ENCODE assay signal across 32 cellular contexts in genomic region chr7:20131776-20132175, GRCh38.
"Had no signal": no experiment of that assay in that cellular context is flagged by ENCODE, and none has a peak within 500 bp of the region (broad histone marks: within the 10 kb centered on the region; RNA-seq: fewer than 3 reads in every experiment).

No MANE protein-coding gene starts in this region.

- H3K4me1 ChIP-seq: Peyer's patch, SJSA1 had no signal

- H3K9me3 ChIP-seq: Peyer's patch, SJSA1, SK-N-SH had no signal

- H3K27me3 ChIP-seq: brain microvascular endothelial cell, Peyer's patch, SJSA1 had no signal

- H3K9me3 Mint-ChIP-seq: activated CD4-positive, alpha-beta T cell treated with anti-CD3 and anti-CD28 coated beads, Interleukin-2, amount 10 ng/mL, durations not matched to agents 24 days and 14 days; activated naive CD4-positive, alpha-beta T cell treated with anti-CD3 and anti-CD28 coated beads for 36 hours; activated naive CD4-positive, alpha-beta T cell treated with anti-CD3 and anti-CD28 coated beads, Interleukin-2, amount 50 U/mL, for 72 hours; activated T-cell treated with anti-CD3 and anti-CD28 coated beads, Interleukin-2, amount 50 U/mL, for 4 hours; activated T-helper 1 cell treated with anti-CD3 and anti-CD28 coated beads, Interleukin-12 subunit alpha, Interleukin-12 subunit beta, Interleukin-2, Interleukin-4 antibody, amounts not matched to agents 30 ng/mL and 10 ng/mL and 1 ng/mL, durations not matched to agents 14 hours and 24 hours and 36 hours; T-helper 1 cell treated with Interleukin-12 subunit alpha and Interleukin-12 subunit beta and Interleukin-4 antibody, amounts not matched to agents 30 μg/mL and 1 μg/mL, for 36 hours; T-helper 2 cell treated with Interferon-gamma antibody and Interleukin-4, amounts not matched to agents 5 μg/mL and 100 μg/mL, for 36 hours had no signal

- H3K27ac Mint-ChIP-seq: activated CD4-positive, alpha-beta T cell treated with anti-CD3 and anti-CD28 coated beads, Interleukin-2, amount 10 ng/mL, durations not matched to agents 24 days and 14 days; activated CD8-positive, alpha-beta T cell treated with anti-CD3 and anti-CD28 coated beads, Interleukin-2, amount 10 ng/mL, durations not matched to agents 7 days and 5 days; activated naive CD4-positive, alpha-beta T cell treated with anti-CD3 and anti-CD28 coated beads for 36 hours; activated naive CD4-positive, alpha-beta T cell treated with anti-CD3 and anti-CD28 coated beads, Interleukin-2, amount 50 U/mL, for 72 hours; activated T-helper 1 cell treated with anti-CD3 and anti-CD28 coated beads, Interleukin-12 subunit alpha, Interleukin-12 subunit beta, Interleukin-2, Interleukin-4 antibody, amounts not matched to agents 30 ng/mL and 10 ng/mL and 1 ng/mL, durations not matched to agents 14 hours and 24 hours and 36 hours; T-helper 1 cell treated with Interleukin-12 subunit alpha and Interleukin-12 subunit beta and Interleukin-4 antibody, amounts not matched to agents 30 μg/mL and 1 μg/mL, for 36 hours; T-helper 2 cell treated with Interferon-gamma antibody and Interleukin-4, amounts not matched to agents 5 μg/mL and 100 μg/mL, for 36 hours had no signal

- H3K9ac ChIP-seq: SK-N-SH had no signal

- H3K36me3 Mint-ChIP-seq: activated naive CD4-positive, alpha-beta T cell treated with anti-CD3 and anti-CD28 coated beads, Interleukin-2, amount 50 U/mL, for 72 hours had no signal

- DNase-seq: activated CD4-positive, alpha-beta T cell treated with anti-CD3 and anti-CD28 coated beads, Interleukin-2, amount 10 ng/mL, durations not matched to agents 24 days and 14 days; activated CD4-positive, alpha-beta T cell treated with anti-CD3 and anti-CD28 coated beads, Interleukin-2, amount 50 U/mL, for 4 hours; activated CD8-positive, alpha-beta T cell treated with anti-CD3 and anti-CD28 coated beads, Interleukin-2, amount 10 ng/mL, durations not matched to agents 7 days and 5 days; activated gamma-delta T cell treated with Interleukin-2 at 50 U/mL for 16 hours; activated naive CD4-positive, alpha-beta T cell treated with anti-CD3 and anti-CD28 coated beads for 36 hours; activated T-cell treated with anti-CD3 and anti-CD28 coated beads, Interleukin-2, amount 50 U/mL, for 4 hours; amniotic stem cell; aorta; brain microvascular endothelial cell; central memory CD4-positive, alpha-beta T cell; MM.1S; MV-4-11; NCI-H1092; NCI-H1417 treated with DMSO at 0.1 percent for 48 hours; NCI-H187 treated with DMSO at 0.1 percent for 48 hours; NCI-H2081; NCI-H2171 treated with DMSO at 0.1 percent for 48 hours; NCI-H2227 treated with DMSO at 0.1 percent for 48 hours; NCI-H446; NCI-H524; NCI-H69; NK-92 treated with Interleukin-12 subunit alpha and Interleukin-12 subunit beta, amount 100 ng/mL, for 24 hours; PC-3; Peyer's patch; RPMI8226; SHP77 treated with DMSO at 0.1 percent for 48 hours; SK-N-SH had no signal

- ATAC-seq: activated CD8-positive, alpha-beta T cell treated with anti-CD3 and anti-CD28 coated beads, Interleukin-2, amount 10 ng/mL, durations not matched to agents 7 days and 5 days; activated naive CD4-positive, alpha-beta T cell treated with anti-CD3 and anti-CD28 coated beads, Interleukin-2, amount 50 U/mL, for 72 hours; activated T-cell treated with anti-CD3 and anti-CD28 coated beads, Interleukin-2, amount 50 U/mL, for 4 hours; PC-3 had no signal

- H3K4me2 ChIP-seq: SK-N-SH had no signal

- H3K27ac ChIP-seq: brain microvascular endothelial cell, Peyer's patch, SJSA1 had no signal

- H3K4me3 Mint-ChIP-seq: activated CD4-positive, alpha-beta T cell treated with anti-CD3 and anti-CD28 coated beads, Interleukin-2, amount 10 ng/mL, durations not matched to agents 24 days and 14 days; activated CD8-positive, alpha-beta T cell treated with anti-CD3 and anti-CD28 coated beads, Interleukin-2, amount 10 ng/mL, durations not matched to agents 7 days and 5 days; activated naive CD4-positive, alpha-beta T cell treated with anti-CD3 and anti-CD28 coated beads for 36 hours; activated T-cell treated with anti-CD3 and anti-CD28 coated beads, Interleukin-2, amount 50 U/mL, for 4 hours; activated T-helper 1 cell treated with anti-CD3 and anti-CD28 coated beads, Interleukin-12 subunit alpha, Interleukin-12 subunit beta, Interleukin-2, Interleukin-4 antibody, amounts not matched to agents 30 ng/mL and 10 ng/mL and 1 ng/mL, durations not matched to agents 14 hours and 24 hours and 36 hours; T-helper 1 cell treated with Interleukin-12 subunit alpha and Interleukin-12 subunit beta and Interleukin-4 antibody, amounts not matched to agents 30 μg/mL and 1 μg/mL, for 36 hours; T-helper 2 cell treated with Interferon-gamma antibody and Interleukin-4, amounts not matched to agents 5 μg/mL and 100 μg/mL, for 36 hours had no signal

- H3K4me3 ChIP-seq: Peyer's patch, SJSA1 had no signal

- H3K27me3 Mint-ChIP-seq: activated CD4-positive, alpha-beta T cell treated with anti-CD3 and anti-CD28 coated beads, Interleukin-2, amount 10 ng/mL, durations not matched to agents 24 days and 14 days had no signal

- H3K4me1 Mint-ChIP-seq: activated CD4-positive, alpha-beta T cell treated with anti-CD3 and anti-CD28 coated beads, Interleukin-2, amount 10 ng/mL, durations not matched to agents 24 days and 14 days had no signal

- H3K36me3 ChIP-seq: brain microvascular endothelial cell, Peyer's patch, SJSA1 had no signal
